Comparison of ENCODE assay signal across 10 cellular contexts in genomic region chr1:16218014-16218673, GRCh38. TPM values are rescaled to one million over a fixed set of nuclear protein-coding genes. Genes with fewer than 3 reads are reported as not detected.
A peak's percentile ranks its signal among the peaks of the same experiment; 100 is the strongest.
DNase-seq lines count a peak whose midpoint lies in the region; ATAC-seq and TF ChIP-seq lines count a peak whose summit lies in the region.
"Had no signal": no experiment of that assay in that cellular context is flagged by ENCODE, and none has a peak within 500 bp of the region (broad histone marks: within the 10 kb centered on the region; RNA-seq: fewer than 3 reads in every experiment).

No MANE protein-coding gene starts in this region.

- H3K27me3 ChIP-seq in BLaER1 treated with 17β-estradiol and CSF1 and Interleukin-3, amounts not matched to agents 10 nM and 100 nM: peaks cover 0 to 9% (median 0%) of the 10 kb centered on the region in 11 experiments; a peak in 6 of 22 replicates
- H3K27me3 ChIP-seq in KMS-11 (ENCODE audit: insufficient read depth, low read depth): no peaks in the 10 kb centered on the region
- H3K27me3 ChIP-seq in osteoblast (ENCODE audit: insufficient read depth, low read length): no peaks in the 10 kb centered on the region

- TF ChIP-seq CTCF in KMS-11 (conservative IDR thresholded peaks at IDR 0.05; ENCODE audit: low read depth, low read length) (no peak), osteoblast (IDR thresholded peaks at IDR 0.05; ENCODE audit: extremely low read depth, low read depth, low read length) (no peak)

- H3K4me3 ChIP-seq in BLaER1 treated with 17β-estradiol and CSF1 and Interleukin-3, amounts not matched to agents 10 nM and 100 nM: no peak overlapping the region
- peak overlapping the region; percentile 13 for H3K4me3 ChIP-seq in KMS-11 (IDR thresholded peaks at IDR 0.05; ENCODE audit: insufficient read depth, low read depth, low read length)
- no peak overlapping the region for H3K4me3 ChIP-seq in osteoblast (ENCODE audit: insufficient read depth, low read length)
- H3K4me3 ChIP-seq: lung had no signal

- peaks cover 11 to 40% (median 28%) of the 10 kb centered on the region in 10 experiments; a peak in 19 of 20 replicates for H3K4me1 ChIP-seq in BLaER1 treated with 17β-estradiol and CSF1 and Interleukin-3, amounts not matched to agents 10 nM and 100 nM
- peaks cover 22% of the 10 kb centered on the region for H3K4me1 ChIP-seq in KMS-11 (ENCODE audit: low read depth, poor library complexity, severe bottlenecking)
- H3K4me1 ChIP-seq in osteoblast (ENCODE audit: insufficient read depth, low read length): peaks cover 10% of the 10 kb centered on the region

- peak overlapping the region in 1 of 11 experiments; percentile 22; a peak in 1 of 22 replicates for H3K27ac ChIP-seq in BLaER1 treated with 17β-estradiol and CSF1 and Interleukin-3, amounts not matched to agents 10 nM and 100 nM
- no peak overlapping the region for H3K27ac ChIP-seq in KMS-11
- no peak overlapping the region for H3K27ac ChIP-seq in osteoblast (ENCODE audit: low read depth, low read length)
- H3K27ac ChIP-seq: WERI-Rb-1 had no signal

- ATAC-seq in esophagus mucosa (peak; percentile 2), HG03342 (IDR thresholded peaks at IDR 0.05; ENCODE audit: unreplicated experiment) (no peak)

- no peaks in the 10 kb centered on the region for H3K79me2 ChIP-seq in KMS-11 (ENCODE audit: insufficient read depth, low read depth)
- H3K79me2 ChIP-seq in osteoblast (ENCODE audit: insufficient read depth, low read length): no peaks in the 10 kb centered on the region

- DNase-seq in osteoblast (ENCODE audit: insufficient read length, low spot score, missing footprints): peak; percentile 11
- no peak for DNase-seq in stimulated activated naive CD4-positive, alpha-beta T cell treated with Interleukin-2 at 50 U/mL for 16 hours (lab: John Stamatoyannopoulos, UW)
- no peak for DNase-seq in NCI-H2029 treated with DMSO at 0.1 percent for 48 hours (lab: John Stamatoyannopoulos, UW)
- no peak for DNase-seq in dermis blood vessel endothelial cell

- H3K9me3 ChIP-seq in BLaER1 treated with 17β-estradiol and CSF1 and Interleukin-3, amounts not matched to agents 10 nM and 100 nM (replicated peaks in 1 of 11): no peaks in the 10 kb centered on the region
- H3K9me3 ChIP-seq in osteoblast (ENCODE audit: low read depth, low read length): no peaks in the 10 kb centered on the region

- no peaks in the 10 kb centered on the region for H4K20me1 ChIP-seq in BLaER1 treated with 17β-estradiol and CSF1 and Interleukin-3, amounts not matched to agents 10 nM and 100 nM
- H4K20me1 ChIP-seq in KMS-11 (ENCODE audit: insufficient read depth) (no peaks in the 10 kb centered on the region), osteoblast (ENCODE audit: insufficient read depth, low read length) (no peaks in the 10 kb centered on the region)

- H3K36me3 ChIP-seq in BLaER1 treated with 17β-estradiol and CSF1 and Interleukin-3, amounts not matched to agents 10 nM and 100 nM: no peaks in the 10 kb centered on the region
- no peaks in the 10 kb centered on the region for H3K36me3 ChIP-seq in KMS-11 (ENCODE audit: insufficient read depth)
- no peaks in the 10 kb centered on the region for H3K36me3 ChIP-seq in osteoblast (ENCODE audit: insufficient read depth, low read length)
- H3K36me3 ChIP-seq: WERI-Rb-1 had no signal

- H2AFZ ChIP-seq in KMS-11 (ENCODE audit: low read depth) (peak overlapping the region; percentile 52; the same call in 1 of the 2 replicates), osteoblast (ENCODE audit: low read length) (no peak overlapping the region)

- H3K9ac ChIP-seq in BLaER1 treated with 17β-estradiol and CSF1 and Interleukin-3, amounts not matched to agents 10 nM and 100 nM: no peak overlapping the region
- no peak overlapping the region for H3K9ac ChIP-seq in KMS-11

- peak overlapping the region in 10 of 11 experiments; percentile 32 to 81 (median 57); a peak in 15 of 22 replicates for H3K4me2 ChIP-seq in BLaER1 treated with 17β-estradiol and CSF1 and Interleukin-3, amounts not matched to agents 10 nM and 100 nM
- H3K4me2 ChIP-seq in KMS-11: peak overlapping the region; percentile 36
- H3K4me2 ChIP-seq in osteoblast (ENCODE audit: insufficient read depth, low read length): peak overlapping the region; percentile 87

RNA-seq across cellular contexts. Expression of gene ARHGEF19, which starts 5.7 kb away (rescaled TPM):
- total RNA-seq in esophagus mucosa: 21.9 TPM
- total RNA-seq in osteoblast: 5.9 and 6.5 TPM in 2 replicates
- total RNA-seq in dermis blood vessel endothelial cell: 2.7 and 3.3 TPM in 2 replicates

RNA-seq across cellular contexts. Expression of gene CPLANE2, which starts 18.8 kb away (rescaled TPM):
- total RNA-seq in esophagus mucosa (11.4 TPM), osteoblast (9.4 and 14.1 TPM in 2 replicates), dermis blood vessel endothelial cell (9.5 and 10.3 TPM in 2 replicates)

Comparison
In these comparisons a context has a peak if more than half of its experiments do, and no peak if none do; other contexts are left out.
1. H3K4me2 ChIP-seq: peak in every context shown above with its lines; median percentile 87 in osteoblast; 57 in BLaER1 treated with 17β-estradiol and CSF1 and Interleukin-3, amounts not matched to agents 10 nM and 100 nM; 36 in KMS-11.